Comparison of ENCODE assay signal across 1 cellular context in genomic region chr2:43178055-43178598, GRCh38.
TF ChIP-seq lines count a peak whose summit lies in the region.

No MANE protein-coding gene starts in this region.

TF ChIP-seq in WTC11, 78 proteins besides CTCF, POLR2A, EP300 and RAD21 (continued from another document):
- TF ChIP-seq ZNF532 (CRISPR knock-in tag; IDR thresholded peaks at IDR 0.05; ENCODE audit: borderline replicate concordance): no peak
- TF ChIP-seq ZNF416 (CRISPR knock-in tag; IDR thresholded peaks at IDR 0.05): no peak
- no peak for TF ChIP-seq KAT7 (CRISPR knock-in tag; IDR thresholded peaks at IDR 0.05; ENCODE audit: borderline replicate concordance)
- no peak for TF ChIP-seq ZNF138 (CRISPR knock-in tag; conservative IDR thresholded peaks at IDR 0.05)
- no peak for TF ChIP-seq CDX4 (CRISPR knock-in tag; IDR thresholded peaks at IDR 0.05; ENCODE audit: borderline replicate concordance)
- no peak for TF ChIP-seq ZNF232 (CRISPR knock-in tag; IDR thresholded peaks at IDR 0.05)
- no peak for TF ChIP-seq AR (CRISPR knock-in tag; IDR thresholded peaks at IDR 0.05)
- TF ChIP-seq ZNF281 (CRISPR knock-in tag; IDR thresholded peaks at IDR 0.05): no peak
- TF ChIP-seq ETV6 (CRISPR knock-in tag; IDR thresholded peaks at IDR 0.05): no peak
